13 cellular contexts compared by ENCODE assay signal in the genomic region with DNA sequence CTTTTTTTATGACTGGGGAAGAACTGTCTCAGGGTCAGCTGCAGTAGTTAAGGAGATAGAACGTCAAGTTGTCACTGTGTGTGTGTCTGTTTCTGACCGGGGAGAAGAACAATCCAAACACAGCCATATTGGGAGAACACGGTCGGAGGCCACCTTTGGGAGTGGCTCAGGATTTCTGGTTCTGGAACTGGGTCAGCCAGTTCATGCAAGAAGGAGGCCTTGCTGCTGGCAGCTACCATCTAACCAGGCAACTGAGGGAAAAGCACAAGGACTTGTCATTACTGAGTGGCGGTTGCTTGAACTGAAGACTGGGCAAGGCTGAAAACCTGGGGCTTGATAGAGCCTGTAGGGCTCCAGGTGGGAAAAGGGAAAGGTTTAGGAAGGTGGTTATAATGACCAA. TPM values are rescaled to one million over a fixed set of nuclear protein-coding genes. Genes with fewer than 3 reads are reported as not detected.
DNase-seq lines count a peak whose midpoint lies in the region; ATAC-seq and TF ChIP-seq lines count a peak whose summit lies in the region.
"Had no signal": no experiment of that assay in that cellular context is flagged by ENCODE, and none has a peak within 500 bp of the region (broad histone marks: within the 10 kb centered on the region; RNA-seq: fewer than 3 reads in every experiment).

No MANE protein-coding gene starts in this region.

- H3K9me3 ChIP-seq in esophagus squamous epithelium (no peaks in the 10 kb centered on the region), trophoblast cell (ENCODE audit: insufficient read depth, low read depth, low read length) (no peaks in the 10 kb centered on the region)

- H3K36me3 ChIP-seq in esophagus squamous epithelium (no peaks in the 10 kb centered on the region), trophoblast cell (ENCODE audit: control insufficient read depth in 1 of 2, insufficient read depth in 2 of 2, low read length in 2 of 2) (no peaks in the 10 kb centered on the region)

- H3K18ac ChIP-seq in trophoblast cell (ENCODE audit: low read length) = no peak overlapping the region

- no peak overlapping the region for H3K9ac ChIP-seq in trophoblast cell (ENCODE audit: low read length)
- H3K9ac ChIP-seq: GM23248 had no signal

- DNase-seq in NCI-H69 (lab: John Stamatoyannopoulos, UW) (peak; percentile 46), esophagus squamous epithelium (lab: John Stamatoyannopoulos, UW) (no peak), trophoblast cell (peak; percentile 38 to 69), DMS153 treated with DMSO at 0.1 percent for 48 hours (lab: John Stamatoyannopoulos, UW; ENCODE audit: unreplicated experiment) (no peak), GM10266 (ENCODE audit: extremely low spot score) (no peak)
- DNase-seq: CD8-positive, alpha-beta memory T cell; GM23248; IMR-90 had no signal

- H4K12ac ChIP-seq in trophoblast cell (ENCODE audit: low read depth, low read length) = no peak overlapping the region

- H2AK5ac ChIP-seq in trophoblast cell (ENCODE audit: low read length) = no peak overlapping the region

- H3K27ac ChIP-seq in esophagus squamous epithelium (peak overlapping the region in 3 of 4 donors; percentile 2 to 32 (median 18)), trophoblast cell (ENCODE audit: low read depth, low read length) (no peak overlapping the region)

- TF ChIP-seq CTCF in esophagus squamous epithelium (IDR thresholded peaks at IDR 0.05) (no peak), GM10266 (IDR thresholded peaks at IDR 0.05; ENCODE audit: control insufficient read depth, insufficient read depth, low read depth, missing control alignments) (no peak)

- H3K14ac ChIP-seq in trophoblast cell (ENCODE audit: low read length) = no peak overlapping the region

- no peak overlapping the region for H4K91ac ChIP-seq in trophoblast cell (ENCODE audit: low read depth, low read length)

- H2BK5ac ChIP-seq in trophoblast cell (ENCODE audit: low read depth, low read length, poor library complexity) = no peak overlapping the region

- no peak overlapping the region for H2BK12ac ChIP-seq in trophoblast cell (ENCODE audit: low read length)

- H3K4me1 ChIP-seq in esophagus squamous epithelium (peaks cover 0 to 23% (median 3%) of the 10 kb centered on the region in 3 donors), trophoblast cell (ENCODE audit: control insufficient read depth in 1 of 2, insufficient read depth in 2 of 2, low read length in 2 of 2) (no peaks in the 10 kb centered on the region)

- H4K8ac ChIP-seq in trophoblast cell (ENCODE audit: low read depth, low read length) = no peak overlapping the region

- H2AFZ ChIP-seq in trophoblast cell (ENCODE audit: insufficient read depth, low read length, poor library complexity) = no peak overlapping the region
- H2AFZ ChIP-seq: GM23248 had no signal

- WGBS in esophagus squamous epithelium, 2 donors = 68 to 74% methylated on average over 5 of the region's 5 CpGs
- WGBS in trophoblast cell (ENCODE audit: extremely low coverage, insufficient coverage, insufficient read length) = no CpG with 5 or more reads among the region's 5 CpGs

- no peak overlapping the region for H2BK120ac ChIP-seq in trophoblast cell (ENCODE audit: insufficient read depth, low read length, poor library complexity)

- H3K4me2 ChIP-seq in trophoblast cell (ENCODE audit: low read length) = no peak overlapping the region

- H3K23ac ChIP-seq in trophoblast cell (ENCODE audit: low read length) = no peak overlapping the region

- H3K27me3 ChIP-seq in esophagus squamous epithelium = no peaks in the 10 kb centered on the region
- H3K27me3 ChIP-seq in trophoblast cell (ENCODE audit: insufficient read depth, low read length) = no peaks in the 10 kb centered on the region

- no peak overlapping the region for H3K4ac ChIP-seq in trophoblast cell (ENCODE audit: low read depth, low read length)

- no peak for TF ChIP-seq POLR2A in esophagus squamous epithelium (IDR thresholded peaks at IDR 0.05)

- peaks cover 2% of the 10 kb centered on the region for H3K79me1 ChIP-seq in trophoblast cell (ENCODE audit: low read length)

- H3K4me3 ChIP-seq in esophagus squamous epithelium = no peak overlapping the region
- H3K4me3 ChIP-seq in trophoblast cell (ENCODE audit: low read depth, low read length) = no peak overlapping the region
- H3K4me3 ChIP-seq: GM12878, GM23248 had no signal

- no peak for ATAC-seq in HG03565 (IDR thresholded peaks at IDR 0.05; ENCODE audit: unreplicated experiment)
- ATAC-seq: GM12878, HCT116 had no signal

- intact Hi-C loops in esophagus squamous epithelium (cut with DNase I) = no loop called here

- H3K79me2 ChIP-seq in trophoblast cell (ENCODE audit: control insufficient read depth, insufficient read depth, low read length, poor library complexity) = peaks cover 1% of the 10 kb centered on the region

RNA-seq across cellular contexts. Expression of gene GLDN, which starts 24.6 kb away (rescaled TPM):
- total RNA-seq in esophagus squamous epithelium = 1 to 10 TPM in 1 of 4 donors, under 1 TPM in 3; 0.31 to 2.1 (median 0.74) TPM
- polyA plus RNA-seq in trophoblast cell (2013) = 10.9 and 12.0 TPM in 2 replicates
- total RNA-seq: A673; CD8-positive, alpha-beta memory T cell had no signal
- polyA plus RNA-seq: CD8-positive, alpha-beta memory T cell; GM12878; IMR-90 had no signal

RNA-seq across cellular contexts. Expression of gene CYP19A1, which starts 27.7 kb away (rescaled TPM):
- total RNA-seq in esophagus squamous epithelium = under 1 TPM in 1 of 4 donors, not detected in 3; 0.38 TPM
- polyA plus RNA-seq in trophoblast cell (2013) = 819 and 922 TPM in 2 replicates
- total RNA-seq: CD8-positive, alpha-beta memory T cell; HT-29; IMR-90 had no signal
- polyA plus RNA-seq: CD8-positive, alpha-beta memory T cell; IMR-90 had no signal

Comparison
In these comparisons a context has a peak if more than half of its experiments do, and no peak if none do; other contexts are left out.
1. DNase-seq: peak in NCI-H69 (single experiment) and trophoblast cell (2 of 2); none in esophagus squamous epithelium (single experiment), DMS153 treated with DMSO at 0.1 percent for 48 hours (single experiment) and GM10266 (single experiment).